8 cellular contexts compared by ENCODE assay signal in genomic region chr18:23134780-23135678, GRCh38. TPM values are rescaled to one million over a fixed set of nuclear protein-coding genes. Genes with fewer than 3 reads are reported as not detected.
DNase-seq lines count a peak whose midpoint lies in the region; ATAC-seq and TF ChIP-seq lines count a peak whose summit lies in the region.

A gene with protein sequence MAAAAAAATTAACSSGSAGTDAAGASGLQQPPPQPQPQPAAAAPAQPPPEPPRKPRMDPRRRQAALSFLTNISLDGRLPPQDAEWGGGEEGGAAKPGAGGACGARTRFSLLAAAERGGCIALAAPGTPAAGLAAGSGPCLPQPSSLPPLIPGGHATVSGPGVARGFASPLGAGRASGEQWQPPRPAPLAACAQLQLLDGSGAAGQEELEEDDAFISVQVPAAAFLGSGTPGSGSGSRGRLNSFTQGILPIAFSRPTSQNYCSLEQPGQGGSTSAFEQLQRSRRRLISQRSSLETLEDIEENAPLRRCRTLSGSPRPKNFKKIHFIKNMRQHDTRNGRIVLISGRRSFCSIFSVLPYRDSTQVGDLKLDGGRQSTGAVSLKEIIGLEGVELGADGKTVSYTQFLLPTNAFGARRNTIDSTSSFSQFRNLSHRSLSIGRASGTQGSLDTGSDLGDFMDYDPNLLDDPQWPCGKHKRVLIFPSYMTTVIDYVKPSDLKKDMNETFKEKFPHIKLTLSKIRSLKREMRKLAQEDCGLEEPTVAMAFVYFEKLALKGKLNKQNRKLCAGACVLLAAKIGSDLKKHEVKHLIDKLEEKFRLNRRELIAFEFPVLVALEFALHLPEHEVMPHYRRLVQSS (plus strand): TSS chr18:23135485. CDS start chr18:23135763, 278 bp downstream.

- no peaks in the 10 kb centered on the region for H4K20me1 ChIP-seq in hepatocyte (ENCODE audit: insufficient read depth, poor library complexity, severe bottlenecking)

- H3K4me1 ChIP-seq in Peyer's patch, result peaks cover 0 to 34% (median 16%) of the 10 kb centered on the region in 4 donors
- H3K4me1 ChIP-seq in ascending aorta, result peaks cover 0 to 13% of the 10 kb centered on the region in 2 donors
- H3K4me1 ChIP-seq in hepatocyte (ENCODE audit: insufficient read depth), result peaks cover 27% of the 10 kb centered on the region
- peaks cover 10% of the 10 kb centered on the region for H3K4me1 ChIP-seq in psoas muscle

- TF ChIP-seq POLR2A in Peyer's patch (IDR thresholded peaks at IDR 0.05), result peak in 1 of 2 donors; percentile 67

- H3K4me2 ChIP-seq in hepatocyte, result peak within 1 kb of the TSS; percentile 96

- TF ChIP-seq CTCF in Peyer's patch (IDR thresholded peaks at IDR 0.05) (no peak), ascending aorta (IDR thresholded peaks at IDR 0.05) (peak in 1 of 3 experiments; percentile 8), hepatocyte (IDR thresholded peaks at IDR 0.05; ENCODE audit: poor library complexity) (no peak), psoas muscle (IDR thresholded peaks at IDR 0.05) (no peak)

- peak within 1 kb of the TSS; percentile 77 for H2AFZ ChIP-seq in hepatocyte

- H3K4me3 ChIP-seq in Peyer's patch (peak within 1 kb of the TSS; percentile 42 to 80 (median 59)), ascending aorta (peak within 1 kb of the TSS; percentile 65 to 76), hepatocyte (peak within 1 kb of the TSS; percentile 62), psoas muscle (peak within 1 kb of the TSS; percentile 72)

- H3K9me2 ChIP-seq in hepatocyte (replicated peaks; ENCODE audit: insufficient read depth), result no peaks in the 10 kb centered on the region

- peaks cover 33% of the 10 kb centered on the region for H3K79me2 ChIP-seq in hepatocyte

- ATAC-seq in Right ventricle myocardium inferior, result no peak
- peak; percentile 32 for ATAC-seq in HG03097 (IDR thresholded peaks at IDR 0.05; ENCODE audit: low FRiP score, unreplicated experiment)
- ATAC-seq in psoas muscle, result peak; percentile 25 to 57 (median 54)
- ATAC-seq in HG02970 (IDR thresholded peaks at IDR 0.05; ENCODE audit: low FRiP score, unreplicated experiment), result no peak

- H3K36me3 ChIP-seq in Peyer's patch (no peaks in the 10 kb centered on the region), ascending aorta (no peaks in the 10 kb centered on the region), hepatocyte (replicated peaks; ENCODE audit: insufficient read depth, low read depth) (no peaks in the 10 kb centered on the region), psoas muscle (ENCODE audit: insufficient read depth in 1 of 2, low read depth in 1 of 2) (no peaks in the 10 kb centered on the region)

- no peaks in the 10 kb centered on the region for H3K9me3 ChIP-seq in Peyer's patch
- H3K9me3 ChIP-seq in ascending aorta, result no peaks in the 10 kb centered on the region
- no peaks in the 10 kb centered on the region for H3K9me3 ChIP-seq in hepatocyte (ENCODE audit: low read depth)
- H3K9me3 ChIP-seq in psoas muscle, result no peaks in the 10 kb centered on the region

- intact Hi-C loops in Right ventricle myocardium inferior (cut with DNase I), result loop anchor here (5.0 kb wide), 2 partner anchors 102 to 142 kb away; no protein-coding TSS in a partner anchor
- intact Hi-C loops in cardiac septum (cut with DNase I), result loop anchor here (5.0 kb wide), 4 partner anchors 77 to 277 kb away; no protein-coding TSS in a partner anchor
- intact Hi-C loops in ascending aorta (cut with DNase I), result loop anchor here (1.0 to 5.0 kb wide), 5 partner anchors 92 to 367 kb away; partner anchors contain the start of gene RMC1
- intact Hi-C loops in psoas muscle (cut with DNase I), result loop anchor here (2.0 to 5.0 kb wide), 5 partner anchors 222 to 277 kb away; no protein-coding TSS in a partner anchor

- DNase-seq in Right ventricle myocardium inferior (ENCODE audit: missing footprints), result peak; percentile 84
- no peak for DNase-seq in cardiac septum (ENCODE audit: low spot score)
- peak; percentile 21 to 81 (median 77) for DNase-seq in Peyer's patch
- DNase-seq in ascending aorta (ENCODE audit: low spot score in 2 of 2), result peak in 1 of 2 donors; percentile 81
- DNase-seq in hepatocyte (ENCODE audit: low spot score), result peak; percentile 83
- DNase-seq in psoas muscle, result peak; percentile 60 to 77

- H3K27ac ChIP-seq in Peyer's patch, result peak within 1 kb of the TSS; percentile 26 to 80 (median 48)
- H3K27ac ChIP-seq in ascending aorta, result peak within 1 kb of the TSS; percentile 85 to 91
- H3K27ac ChIP-seq in hepatocyte, result peak within 1 kb of the TSS; percentile 50
- peak within 1 kb of the TSS; percentile 55 for H3K27ac ChIP-seq in psoas muscle

- WGBS in hepatocyte (ENCODE audit: low lambda C conversion rate, missing lambda C conversion rate), result 5% methylated on average over 45 of the region's 89 CpGs
- 10 to 13% (median 11%) methylated on average over 66 to 89 of the region's 89 CpGs for WGBS in psoas muscle, 3 donors

- H3K27me3 ChIP-seq in Peyer's patch, result no peaks in the 10 kb centered on the region
- H3K27me3 ChIP-seq in ascending aorta, result no peaks in the 10 kb centered on the region
- no peaks in the 10 kb centered on the region for H3K27me3 ChIP-seq in hepatocyte
- peaks cover 0 to 36% (median 20%) of the 10 kb centered on the region in 3 donors for H3K27me3 ChIP-seq in psoas muscle (ENCODE audit: insufficient read depth in 3 of 3, low read length in 2 of 3)

RNA-seq across cellular contexts. Expression of the gene that starts here (rescaled TPM):
- total RNA-seq in Right ventricle myocardium inferior (3.1 TPM), cardiac septum (1.5 TPM), Peyer's patch (10 to 100 TPM in 3 of 4 donors, 1 to 10 TPM in 1; 6.6 to 28.5 (median 19.5) TPM), ascending aorta (5.4 TPM), hepatocyte (6.9 and 7.2 TPM in 2 replicates), psoas muscle (1 to 10 TPM in 2 of 4 donors, under 1 TPM in 2; 0.42 to 1.5 (median 1.1) TPM)
- polyA plus RNA-seq in hepatocyte (10.8 TPM in 2 replicates), psoas muscle (1 to 10 TPM in 1 of 3 donors, under 1 TPM in 2; 0.45 to 1.1 (median 0.46) TPM)

Comparison
In these comparisons a context has a peak if more than half of its experiments do, and no peak if none do; other contexts are left out.
1. ATAC-seq: peak in HG03097 (single experiment) and psoas muscle (4 of 4); none in Right ventricle myocardium inferior (single experiment) and HG02970 (single experiment).
2. Peak in every context shown above with its lines, with median percentiles within 50 percentile points of each other: H3K27ac ChIP-seq and H3K4me3 ChIP-seq.